8 cellular contexts compared by ENCODE assay signal in the genomic region with DNA sequence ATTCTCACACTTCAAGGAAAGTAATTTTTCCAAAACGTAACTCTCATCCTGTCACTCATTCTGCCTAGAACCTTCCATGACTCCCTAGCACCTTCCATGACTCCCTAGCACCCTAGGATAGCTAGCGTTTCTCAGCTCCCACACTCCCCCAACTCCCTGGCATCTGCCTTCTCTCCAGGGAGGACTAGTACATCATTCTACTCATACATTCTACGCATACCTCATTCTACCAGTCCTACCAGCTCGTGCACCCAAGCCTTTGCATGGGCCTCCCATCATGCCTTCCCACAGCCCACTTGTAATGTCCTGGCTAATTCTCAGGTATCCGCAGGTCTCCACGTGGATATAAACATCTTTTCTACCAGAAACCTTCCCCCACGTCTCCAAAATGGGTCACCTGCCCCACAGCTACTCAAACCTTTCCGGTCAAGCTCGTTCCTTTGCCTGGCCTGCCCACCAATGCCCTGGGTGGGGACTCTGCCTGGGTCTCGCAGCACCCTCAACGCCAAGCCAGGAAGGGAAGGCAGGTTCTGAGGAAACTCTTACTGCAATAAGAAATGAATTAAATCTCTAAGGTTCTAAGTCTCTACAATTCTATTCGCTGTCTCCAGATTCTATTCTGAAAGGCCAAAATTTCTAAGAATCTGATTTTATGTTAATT. TPM values are rescaled to one million over a fixed set of nuclear protein-coding genes. Genes with fewer than 3 reads are reported as not detected.
A peak's percentile ranks its signal among the peaks of the same experiment; 100 is the strongest.
DNase-seq lines count a peak whose midpoint lies in the region; ATAC-seq and TF ChIP-seq lines count a peak whose summit lies in the region.

No MANE protein-coding gene starts in this region.

- BruUV-seq in PC-9 (replicated peaks; lab: Mats Ljungman, UMichigan), result TSS peak; percentile 43

- H3K36me3 ChIP-seq in CD4-positive, alpha-beta memory T cell (ENCODE audit: insufficient read depth, low read length), result no peaks in the 10 kb centered on the region
- H3K36me3 ChIP-seq in PC-9 (ENCODE audit: low read depth) (0 out of 2 replicates have a peak, but pooled peaks cover 4% of the 10 kb centered on the region), osteoblast (ENCODE audit: insufficient read depth, low read length) (no peaks in the 10 kb centered on the region)

- intact Hi-C loops in CD4-positive, alpha-beta memory T cell (cut with micrococcal nuclease), result loop anchor here (5.0 to 10.0 kb wide), 3 partner anchors 1027 to 1639 kb away; partner anchors contain the start of genes NR4A3 and XPA
- intact Hi-C loops in PC-9 (cut with micrococcal nuclease; ENCODE audit: unreplicated experiment), result loop anchor here (10.0 kb wide), 4 partner anchors 221 to 721 kb away; no protein-coding TSS in a partner anchor
- intact Hi-C loops in sciatic nerve (cut with DNase I), result no loop called here

- H3K9me3 ChIP-seq in CD4-positive, alpha-beta memory T cell (ENCODE audit: control insufficient read depth in 1 of 2, low read length in 2 of 2), result no peaks in the 10 kb centered on the region
- no peaks in the 10 kb centered on the region for H3K9me3 ChIP-seq in PC-9 (ENCODE audit: insufficient read depth, low read depth)
- no peaks in the 10 kb centered on the region for H3K9me3 ChIP-seq in osteoblast (ENCODE audit: low read depth, low read length)

- H3K9me2 ChIP-seq in PC-9 (ENCODE audit: insufficient read depth), result no peaks in the 10 kb centered on the region

- H4K20me1 ChIP-seq in PC-9 (ENCODE audit: insufficient read depth), result no peaks in the 10 kb centered on the region
- peaks cover 17% of the 10 kb centered on the region for H4K20me1 ChIP-seq in osteoblast (ENCODE audit: insufficient read depth, low read length)

- TF ChIP-seq CTCF in PC-9 (conservative IDR thresholded peaks at IDR 0.05), result no peak
- TF ChIP-seq CTCF in endothelial cell (IDR thresholded peaks at IDR 0.05; ENCODE audit: unreplicated experiment), result no peak
- TF ChIP-seq CTCF in osteoblast (IDR thresholded peaks at IDR 0.05; ENCODE audit: extremely low read depth, low read depth, low read length), result no peak

- POLR2A ChIA-PET in CD4-positive, alpha-beta memory T cell (lab: Charles Lee; ENCODE audit: partially characterized antibody), result interaction anchor here (3.5 kb wide), 1 partner anchor 12 kb away, joined by 23 read pairs; the partner anchor contains the start of gene GALNT12
- POLR2A ChIA-PET in PC-9 (lab: Charles Lee; ENCODE audit: unreplicated experiment), result no interaction called here

- CTCF ChIA-PET in CD4-positive, alpha-beta memory T cell (lab: Charles Lee; ENCODE audit: partially characterized antibody), result interaction anchor here (1.5 kb wide), 1 partner anchor 9 kb away, joined by 4 read pairs; no protein-coding TSS in a partner anchor
- CTCF ChIA-PET in PC-9 (lab: Charles Lee), result interaction anchor here (0.7 kb wide), 1 partner anchor 564 kb away, joined by 5 read pairs; no protein-coding TSS in a partner anchor

- H3K9me3 Mint-ChIP-seq in CD4-positive, alpha-beta memory T cell, result peaks cover 0 to 13% (median 8%) of the 10 kb centered on the region in 8 donors
- no peaks in the 10 kb centered on the region for H3K9me3 Mint-ChIP-seq in endothelial cell (ENCODE audit: unreplicated experiment)

- H3F3A ChIP-seq in PC-9 (ENCODE audit: insufficient read depth, low read depth), result peaks cover 25% of the 10 kb centered on the region; the same call in 1 of the 2 replicates

- H3K4me3 ChIP-seq in CD4-positive, alpha-beta memory T cell (ENCODE audit: low read length in 2 of 2), result peak overlapping the region in 1 of 2 donors; percentile 62
- H3K4me3 ChIP-seq in PC-9, result peak overlapping the region; percentile 64
- peak overlapping the region; percentile 83 for H3K4me3 ChIP-seq in osteoblast (ENCODE audit: insufficient read depth, low read length)

- peak overlapping the region in 5 of 7 donors; percentile 43 to 67 (median 53) for H3K27ac Mint-ChIP-seq in CD4-positive, alpha-beta memory T cell
- no peak overlapping the region for H3K27ac Mint-ChIP-seq in endothelial cell (ENCODE audit: unreplicated experiment)

- peaks cover 23% of the 10 kb centered on the region for H3K4me1 ChIP-seq in CD4-positive, alpha-beta memory T cell (ENCODE audit: insufficient read depth, low read length)
- H3K4me1 ChIP-seq in PC-9 (replicated peaks; ENCODE audit: insufficient read depth) (peaks cover 42% of the 10 kb centered on the region), osteoblast (ENCODE audit: insufficient read depth, low read length) (peaks cover 25% of the 10 kb centered on the region)

- peaks cover 0 to 2% of the 10 kb centered on the region in 2 donors for H3K36me3 Mint-ChIP-seq in CD4-positive, alpha-beta memory T cell
- H3K36me3 Mint-ChIP-seq in endothelial cell (ENCODE audit: low read depth, unreplicated experiment), result peaks cover 8% of the 10 kb centered on the region

- peak overlapping the region; percentile 11 to 83 (median 61) for H3K4me3 Mint-ChIP-seq in CD4-positive, alpha-beta memory T cell
- H3K4me3 Mint-ChIP-seq in endothelial cell (ENCODE audit: unreplicated experiment), result peak overlapping the region; percentile 23

- peak overlapping the region; percentile 7 for H3K27ac ChIP-seq in CD4-positive, alpha-beta memory T cell (ENCODE audit: low read depth, low read length)
- H3K27ac ChIP-seq in PC-9 (no peak overlapping the region), osteoblast (ENCODE audit: low read depth, low read length) (peak overlapping the region; percentile 2)

- H3K4me1 Mint-ChIP-seq in CD4-positive, alpha-beta memory T cell, result peaks cover 26 to 48% (median 36%) of the 10 kb centered on the region in 4 donors
- H3K4me1 Mint-ChIP-seq in endothelial cell (ENCODE audit: unreplicated experiment), result peaks cover 19% of the 10 kb centered on the region

- ATAC-seq in HG02840 (IDR thresholded peaks at IDR 0.05; ENCODE audit: low FRiP score, unreplicated experiment) (no peak), sciatic nerve (no peak)

- DNase-seq in CD4-positive, alpha-beta memory T cell, result no peak
- DNase-seq in PC-9 (peak in 1 of 2 experiments; percentile 31), endothelial cell (ENCODE audit: low spot score) (no peak), osteoblast (ENCODE audit: insufficient read length, low spot score, missing footprints) (peak; percentile 89), AG08396 (ENCODE audit: low spot score) (no peak), Ammon's horn (ENCODE audit: low spot score) (no peak), sciatic nerve (ENCODE audit: low spot score) (no peak)

- H3K79me2 ChIP-seq in PC-9 (ENCODE audit: low read depth) (peaks cover 49% of the 10 kb centered on the region), osteoblast (ENCODE audit: insufficient read depth, low read length) (peaks cover 33% of the 10 kb centered on the region)

- H2AFZ ChIP-seq in PC-9, result peak overlapping the region; percentile 94
- H2AFZ ChIP-seq in osteoblast (ENCODE audit: low read length), result peak overlapping the region; percentile 1

- H3K4me2 ChIP-seq in PC-9, result peak overlapping the region; percentile 90
- peak overlapping the region; percentile 80 for H3K4me2 ChIP-seq in osteoblast (ENCODE audit: insufficient read depth, low read length)

- no peaks in the 10 kb centered on the region for H3K27me3 Mint-ChIP-seq in CD4-positive, alpha-beta memory T cell
- H3K27me3 Mint-ChIP-seq in endothelial cell (ENCODE audit: unreplicated experiment), result peaks cover 11% of the 10 kb centered on the region

- H3K27me3 ChIP-seq in CD4-positive, alpha-beta memory T cell (ENCODE audit: insufficient read depth, low read length), result no peaks in the 10 kb centered on the region
- H3K27me3 ChIP-seq in PC-9 (ENCODE audit: insufficient read depth, low read depth) (no peaks in the 10 kb centered on the region), osteoblast (ENCODE audit: insufficient read depth, low read length) (no peaks in the 10 kb centered on the region)

RNA-seq across cellular contexts. Expression of gene ANKS6, which starts 0.9 kb away (rescaled TPM):
- total RNA-seq in CD4-positive, alpha-beta memory T cell, result 10 to 100 TPM; 10.1 to 12.2 TPM
- 1 to 10 TPM; 2.5 to 9.2 TPM for polyA plus RNA-seq in CD4-positive, alpha-beta memory T cell
- total RNA-seq in PC-9 (2021) (74.7 and 87.7 TPM in 2 replicates), endothelial cell (ENCODE audit: unreplicated experiment) (17.2 TPM), osteoblast (21.7 and 25.6 TPM in 2 replicates), sciatic nerve (16.5 TPM)

RNA-seq across cellular contexts. Expression of gene GALNT12, which starts 12.0 kb away (rescaled TPM):
- total RNA-seq in CD4-positive, alpha-beta memory T cell, result 10 to 100 TPM; 11.1 to 13.8 TPM
- polyA plus RNA-seq in CD4-positive, alpha-beta memory T cell, result 1 to 10 TPM; 3.1 to 6.1 TPM
- total RNA-seq in PC-9 (2021), result 50.3 and 52.9 TPM in 2 replicates
- 1.7 TPM for total RNA-seq in endothelial cell (ENCODE audit: unreplicated experiment)
- total RNA-seq in osteoblast, result 10.1 and 11.8 TPM in 2 replicates
- 10.7 TPM for total RNA-seq in sciatic nerve
